In genomic region chr12:57904848-57905811, GRCh38 we compare ENCODE assay signal across 8 cellular contexts. TPM values are rescaled to one million over a fixed set of nuclear protein-coding genes. Genes with fewer than 3 reads are reported as not detected.
DNase-seq lines count a peak whose midpoint lies in the region; ATAC-seq and TF ChIP-seq lines count a peak whose summit lies in the region.

No MANE protein-coding gene starts in this region.

- POLR2A ChIA-PET in naive thymus-derived CD4-positive, alpha-beta T cell (lab: Charles Lee), result interaction anchor here (1.0 to 1.8 kb wide), 2 partner anchors 8 to 62 kb away, joined by 3 to 4 read pairs; no protein-coding TSS in a partner anchor

- H3K36me3 ChIP-seq in naive thymus-derived CD4-positive, alpha-beta T cell (ENCODE audit: control insufficient read depth in 2 of 3, insufficient read depth in 3 of 3, low read length in 3 of 3), result no peaks in the 10 kb centered on the region

- H3K27ac ChIP-seq in naive thymus-derived CD4-positive, alpha-beta T cell (ENCODE audit: low read depth, low read length), result no peak overlapping the region

- H3K27me3 ChIP-seq in naive thymus-derived CD4-positive, alpha-beta T cell (ENCODE audit: control insufficient read depth in 2 of 2, insufficient read depth in 2 of 2, low read length in 2 of 2), result no peaks in the 10 kb centered on the region

- H3K9me3 ChIP-seq in naive thymus-derived CD4-positive, alpha-beta T cell (ENCODE audit: control insufficient read depth in 2 of 3, low read length in 3 of 3), result no peaks in the 10 kb centered on the region

- peak overlapping the region; percentile 31 to 73 (median 64) for H3K4me3 Mint-ChIP-seq in naive thymus-derived CD4-positive, alpha-beta T cell
- peak overlapping the region; percentile 75 to 76 for H3K4me3 Mint-ChIP-seq in stimulated activated naive B cell treated with anti-CD40 and anti-IgM and Interleukin-4, amounts not matched to agents 10 μg/mL and 1 μg/mL and 100 μg/mL, for 72 hours

- TF ChIP-seq POLR2A in erythroblast (IDR thresholded peaks at IDR 0.05; ENCODE audit: low read length), result no peak

- no peak overlapping the region for H3K4me3 ChIP-seq in naive thymus-derived CD4-positive, alpha-beta T cell (ENCODE audit: low read length)

- peak overlapping the region in 5 of 9 donors; percentile 2 to 68 (median 51) for H3K27ac Mint-ChIP-seq in naive thymus-derived CD4-positive, alpha-beta T cell
- H3K27ac Mint-ChIP-seq in stimulated activated naive B cell treated with anti-CD40 and anti-IgM and Interleukin-4, amounts not matched to agents 10 μg/mL and 1 μg/mL and 100 μg/mL, for 72 hours, result peak overlapping the region; percentile 7

- H3K36me3 Mint-ChIP-seq in naive thymus-derived CD4-positive, alpha-beta T cell, result no peaks in the 10 kb centered on the region
- H3K36me3 Mint-ChIP-seq in stimulated activated naive B cell treated with anti-CD40 and anti-IgM and Interleukin-4, amounts not matched to agents 10 μg/mL and 1 μg/mL and 100 μg/mL, for 72 hours, result no peaks in the 10 kb centered on the region

- H3K4me1 ChIP-seq in naive thymus-derived CD4-positive, alpha-beta T cell (ENCODE audit: control insufficient read depth in 2 of 2, insufficient read depth in 2 of 2, low read length in 2 of 2), result peaks cover 0 to under 1% of the 10 kb centered on the region in 2 donors

- H3K4me1 Mint-ChIP-seq in naive thymus-derived CD4-positive, alpha-beta T cell, result peaks cover 5 to 11% (median 6%) of the 10 kb centered on the region in 7 donors
- H3K4me1 Mint-ChIP-seq in stimulated activated naive B cell treated with anti-CD40 and anti-IgM and Interleukin-4, amounts not matched to agents 10 μg/mL and 1 μg/mL and 100 μg/mL, for 72 hours, result peaks cover 5 to 6% of the 10 kb centered on the region in 2 donors

- intact Hi-C loops in naive thymus-derived CD4-positive, alpha-beta T cell (cut with micrococcal nuclease), result loop anchor here (1.0 kb wide), 10 partner anchors 31 to 446 kb away; partner anchors contain the start of genes TSFM (in 2 of the 2), B4GALNT1 (in 1 of the 2) and GLI1 (in 1 of the 2)

- DNase-seq in DMS53 treated with DMSO at 0.1 percent for 48 hours (lab: John Stamatoyannopoulos, UW; ENCODE audit: unreplicated experiment) (peak; percentile 98), KG1 (lab: John Stamatoyannopoulos, UW) (peak; percentile 19), OCI-M2 (lab: John Stamatoyannopoulos, UW; ENCODE audit: unreplicated experiment) (peak; percentile 28), activated T-cell treated with anti-CD3 and anti-CD28 coated beads for 1 hour (ENCODE audit: low read depth) (peak; percentile 75), erythroblast (lab: John Stamatoyannopoulos, UW) (peak; percentile 82 to 91)
- peak; percentile 64 to 86 (median 76) for DNase-seq in naive thymus-derived CD4-positive, alpha-beta T cell
- peak; percentile 70 for DNase-seq in stimulated activated naive B cell treated with anti-CD40 and anti-IgM and Interleukin-4, amounts not matched to agents 10 μg/mL and 1 μg/mL and 100 μg/mL, for 72 hours

- CTCF ChIA-PET in naive thymus-derived CD4-positive, alpha-beta T cell (lab: Charles Lee), result interaction anchor here (0.6 to 5.5 kb wide), 27 partner anchors 9 to 283 kb away, joined by 3 to 53 read pairs (median 4); partner anchors contain the start of gene AVIL

- H3K9me3 Mint-ChIP-seq in naive thymus-derived CD4-positive, alpha-beta T cell, result no peaks in the 10 kb centered on the region
- no peaks in the 10 kb centered on the region for H3K9me3 Mint-ChIP-seq in stimulated activated naive B cell treated with anti-CD40 and anti-IgM and Interleukin-4, amounts not matched to agents 10 μg/mL and 1 μg/mL and 100 μg/mL, for 72 hours

- peak; percentile 86 for ATAC-seq in GM21717 (IDR thresholded peaks at IDR 0.05; ENCODE audit: unreplicated experiment)
- peak; percentile 100 for ATAC-seq in naive thymus-derived CD4-positive, alpha-beta T cell
- peak; percentile 95 for ATAC-seq in stimulated activated naive B cell treated with anti-CD40 and anti-IgM and Interleukin-4, amounts not matched to agents 10 μg/mL and 1 μg/mL and 100 μg/mL, for 72 hours (replicated peaks)

- peaks cover 4 to 36% (median 17%) of the 10 kb centered on the region in 5 donors for H3K27me3 Mint-ChIP-seq in naive thymus-derived CD4-positive, alpha-beta T cell
- H3K27me3 Mint-ChIP-seq in stimulated activated naive B cell treated with anti-CD40 and anti-IgM and Interleukin-4, amounts not matched to agents 10 μg/mL and 1 μg/mL and 100 μg/mL, for 72 hours, result peaks cover 6 to 17% of the 10 kb centered on the region in 2 donors

RNA-seq across cellular contexts. Expression of gene ATP23, which starts 36.2 kb away (rescaled TPM):
- 10 to 100 TPM in 1 of 5 experiments, 1 to 10 TPM in 4; 7.2 to 12.3 (median 8.2) TPM for total RNA-seq in naive thymus-derived CD4-positive, alpha-beta T cell
- polyA plus RNA-seq in naive thymus-derived CD4-positive, alpha-beta T cell, result 10 to 100 TPM; 30.1 to 31.1 TPM

RNA-seq across cellular contexts. Expression of gene CTDSP2, which starts 58.6 kb away (rescaled TPM):
- total RNA-seq in naive thymus-derived CD4-positive, alpha-beta T cell, result 100 to 1,000 TPM; 124 to 295 (median 145) TPM
- polyA plus RNA-seq in naive thymus-derived CD4-positive, alpha-beta T cell, result 100 to 1,000 TPM in 1 of 2 donors, 10 to 100 TPM in 1; 86.9 to 110 TPM

Comparison
In these comparisons a context has a peak if more than half of its experiments do, and no peak if none do; other contexts are left out.
1. DNase-seq: peak in every context shown above with its lines; median percentile 98 in DMS53 treated with DMSO at 0.1 percent for 48 hours; 86 in erythroblast; 76 in naive thymus-derived CD4-positive, alpha-beta T cell; 75 in activated T-cell treated with anti-CD3 and anti-CD28 coated beads for 1 hour; 70 in stimulated activated naive B cell treated with anti-CD40 and anti-IgM and Interleukin-4, amounts not matched to agents 10 μg/mL and 1 μg/mL and 100 μg/mL, for 72 hours; 28 in OCI-M2; 19 in KG1.